Comparison of ENCODE assay signal across 24 cellular contexts in genomic region chr14:45373877-45374276, GRCh38.
"Had no signal": no experiment of that assay in that cellular context is flagged by ENCODE, and none has a peak within 500 bp of the region (broad histone marks: within the 10 kb centered on the region; RNA-seq: fewer than 3 reads in every experiment).

No MANE protein-coding gene starts in this region.

- H3K36me3 Mint-ChIP-seq: mesothelial cell of epicardium; naive thymus-derived CD4-positive, alpha-beta T cell; natural killer cell treated with Interleukin-12 subunit alpha and Interleukin-12 subunit beta and Interleukin-15 and Interleukin-18, amount 100 ng/mL, for 72 hours had no signal

- H3K9me3 Mint-ChIP-seq: mesothelial cell of epicardium; naive thymus-derived CD4-positive, alpha-beta T cell; natural killer cell treated with Interleukin-12 subunit alpha and Interleukin-12 subunit beta and Interleukin-15 and Interleukin-18, amount 100 ng/mL, for 72 hours; neural crest cell; stimulated activated naive CD8-positive, alpha-beta T cell treated with anti-CD3 and anti-CD28 coated beads, Interleukin-15, Interleukin-2, amounts not matched to agents 100 ng/mL and 50 ng/mL, for 24 hours had no signal

- H3K4me1 Mint-ChIP-seq: mesothelial cell of epicardium; naive thymus-derived CD4-positive, alpha-beta T cell; neural crest cell had no signal

- ATAC-seq: mucosa of descending colon; naive thymus-derived CD4-positive, alpha-beta T cell; natural killer cell treated with Interleukin-12 subunit alpha and Interleukin-12 subunit beta and Interleukin-15 and Interleukin-18, amount 100 ng/mL, for 72 hours; right lobe of liver; upper lobe of right lung had no signal

- DNase-seq: hypothalamus; islet precursor cell; left ventricle myocardium inferior; mesendoderm; mucosa of descending colon; naive thymus-derived CD4-positive, alpha-beta T cell; ovary; right lobe of liver; stimulated activated CD4-positive, alpha-beta T cell treated with anti-CD3 and anti-CD28 coated beads, Interleukin-2, amount 100 ng/mL, for 24 hours; stimulated activated CD4-positive, alpha-beta T cell treated with anti-CD3 and anti-CD28 coated beads, Interleukin-4, amount 100 ng/mL, for 1 hour; stimulated activated naive CD4-positive, alpha-beta T cell; tibial artery; trophoblast cell; upper lobe of right lung had no signal

- H3K4me1 ChIP-seq: left ventricle myocardium inferior, right atrium auricular region, right lobe of liver, suprapubic skin, tibial artery, upper lobe of right lung had no signal

- H3K36me3 ChIP-seq: left ventricle myocardium inferior, ovary, right atrium auricular region, right lobe of liver, suprapubic skin, thoracic aorta, tibial artery, upper lobe of right lung had no signal

- H3K9me3 ChIP-seq: left ventricle myocardium inferior, mucosa of descending colon, ovary, right atrium auricular region, right lobe of liver, suprapubic skin, thoracic aorta, tibial artery, upper lobe of right lung had no signal

- H3K27ac ChIP-seq: left ventricle myocardium inferior, ovary, right atrium auricular region, right lobe of liver, suprapubic skin, thoracic aorta, tibial artery, upper lobe of right lung had no signal

- H3K4me2 ChIP-seq: smooth muscle cell had no signal

- H3K4me3 Mint-ChIP-seq: mesothelial cell of epicardium; naive thymus-derived CD4-positive, alpha-beta T cell; natural killer cell treated with Interleukin-12 subunit alpha and Interleukin-12 subunit beta and Interleukin-15 and Interleukin-18, amount 100 ng/mL, for 72 hours; neural crest cell; stimulated activated naive CD8-positive, alpha-beta T cell treated with anti-CD3 and anti-CD28 coated beads, Interleukin-15, Interleukin-2, amounts not matched to agents 100 ng/mL and 50 ng/mL, for 24 hours had no signal

- H3K27ac Mint-ChIP-seq: mesothelial cell of epicardium; naive thymus-derived CD4-positive, alpha-beta T cell; natural killer cell treated with Interleukin-12 subunit alpha and Interleukin-12 subunit beta and Interleukin-15 and Interleukin-18, amount 100 ng/mL, for 72 hours; progenitor cell of endocrine pancreas; stimulated activated naive CD8-positive, alpha-beta T cell treated with anti-CD3 and anti-CD28 coated beads, Interleukin-15, Interleukin-2, amounts not matched to agents 100 ng/mL and 50 ng/mL, for 24 hours had no signal

- H3K4me3 ChIP-seq: left ventricle myocardium inferior, lung, mucosa of descending colon, ovary, right atrium auricular region, right lobe of liver, smooth muscle cell, suprapubic skin, thoracic aorta, tibial artery, upper lobe of right lung had no signal

- H3K27me3 Mint-ChIP-seq: naive thymus-derived CD4-positive, alpha-beta T cell; natural killer cell treated with Interleukin-12 subunit alpha and Interleukin-12 subunit beta and Interleukin-15 and Interleukin-18, amount 100 ng/mL, for 72 hours; progenitor cell of endocrine pancreas; stimulated activated naive CD8-positive, alpha-beta T cell treated with anti-CD3 and anti-CD28 coated beads, Interleukin-15, Interleukin-2, amounts not matched to agents 100 ng/mL and 50 ng/mL, for 24 hours had no signal

- H3K27me3 ChIP-seq: ovary, right atrium auricular region, right lobe of liver, suprapubic skin, tibial artery, upper lobe of right lung had no signal
